In genomic region chr6:98433325-98433724, GRCh38 we compare ENCODE assay signal across 14 cellular contexts.
DNase-seq lines count a peak whose midpoint lies in the region; ATAC-seq lines count a peak whose summit lies in the region.
"Had no signal": no experiment of that assay in that cellular context is flagged by ENCODE, and none has a peak within 500 bp of the region (broad histone marks: within the 10 kb centered on the region; RNA-seq: fewer than 3 reads in every experiment).

No MANE protein-coding gene starts in this region.

- DNase-seq in myocyte (ENCODE audit: low read depth) (peak; percentile 24), superior temporal gyrus (ENCODE audit: extremely low spot score) (no peak), anterior cingulate cortex (lab: John Stamatoyannopoulos, UW) (no peak), NCI-H226 (no peak)
- DNase-seq: activated CD8-positive, alpha-beta T cell treated with anti-CD3 and anti-CD28 coated beads for 36 hours; CD4-positive, alpha-beta memory T cell; erythroblast; hippocampal formation; left ventricle myocardium inferior; NCI-H1092; NCI-H510A had no signal

- ATAC-seq in GM19324 (IDR thresholded peaks at IDR 0.05; ENCODE audit: low FRiP score, unreplicated experiment), result peak; percentile 65
- ATAC-seq in GM21737 (IDR thresholded peaks at IDR 0.05; ENCODE audit: unreplicated experiment), result peak; percentile 83
- ATAC-seq in HG03108 (IDR thresholded peaks at IDR 0.05; ENCODE audit: unreplicated experiment), result peak; percentile 86
- ATAC-seq: activated CD8-positive, alpha-beta T cell treated with anti-CD3 and anti-CD28 coated beads for 36 hours had no signal
